ENCODE assay signal across 8 cellular contexts in genomic region chr15:64622410-64623260, GRCh38.
DNase-seq lines count a peak whose midpoint lies in the region; ATAC-seq and TF ChIP-seq lines count a peak whose summit lies in the region.

No MANE protein-coding gene starts in this region.

- peaks cover 91 to 95% of the 10 kb centered on the region in 2 donors for H3K4me1 Mint-ChIP-seq in immature natural killer cell

- ATAC-seq in HG02798 (IDR thresholded peaks at IDR 0.05; ENCODE audit: poor library complexity, unreplicated experiment): peak; percentile 68

- POLR2A ChIA-PET in GM10248 (lab: Yijun Ruan, JAX): no interaction called here

- H3K4me3 Mint-ChIP-seq in immature natural killer cell: peak overlapping the region; percentile 69 to 84 (median 72)

- peaks cover 0 to 4% (median 3%) of the 10 kb centered on the region in 3 donors for H3K36me3 Mint-ChIP-seq in immature natural killer cell

- CTCF ChIA-PET in GM10248 (lab: Yijun Ruan, JAX): interaction anchor here (1.2 to 1.6 kb wide), 4 partner anchors 11 to 59 kb away, joined by 3 to 5 read pairs (median 4); no protein-coding TSS in a partner anchor

- DNase-seq in GM10248 (ENCODE audit: extremely low spot score) (peak; percentile 44), immature natural killer cell (peak; percentile 82 to 85 (median 84)), NOMO-1 treated with DMSO at 0.1 percent for 48 hours (lab: John Stamatoyannopoulos, UW; ENCODE audit: unreplicated experiment) (no peak), hippocampal formation (lab: John Stamatoyannopoulos, UW) (no peak), coronary artery (ENCODE audit: low spot score) (no peak), NCI-H2171 (lab: John Stamatoyannopoulos, UW) (no peak)
- DNase-seq in activated CD4-positive, alpha-beta T cell treated with anti-CD3 and anti-CD28 coated beads for 48 hours: peak; percentile 48

- H3K27ac Mint-ChIP-seq in immature natural killer cell: peak overlapping the region; percentile 82 to 92 (median 89)

- H3K27ac ChIP-seq in coronary artery: no peak overlapping the region

- H3K4me3 ChIP-seq in coronary artery: no peak overlapping the region

- H3K27me3 Mint-ChIP-seq in immature natural killer cell (ENCODE audit: low read depth in 3 of 3): peaks cover 0 to 8% (median 0%) of the 10 kb centered on the region in 3 donors

- H3K9me3 Mint-ChIP-seq in immature natural killer cell: no peaks in the 10 kb centered on the region

- TF ChIP-seq CTCF in GM10248 (IDR thresholded peaks at IDR 0.05; ENCODE audit: control extremely low read depth, extremely low read depth, low read depth, missing control alignments): no peak
- no peak for TF ChIP-seq CTCF in coronary artery (IDR thresholded peaks at IDR 0.05)

Comparison
In these comparisons a context has a peak if more than half of its experiments do, and no peak if none do; other contexts are left out.
1. DNase-seq: peak in GM10248 (single experiment), activated CD4-positive, alpha-beta T cell treated with anti-CD3 and anti-CD28 coated beads for 48 hours (single experiment) and immature natural killer cell (3 of 3); none in NOMO-1 treated with DMSO at 0.1 percent for 48 hours (single experiment), hippocampal formation (0 of 2), coronary artery (single experiment) and NCI-H2171 (single experiment).